ENCODE assay signal across 11 cellular contexts in genomic region chr19:30406220-30406944, GRCh38. TPM values are rescaled to one million over a fixed set of nuclear protein-coding genes. Genes with fewer than 3 reads are reported as not detected.
DNase-seq lines count a peak whose midpoint lies in the region; ATAC-seq and TF ChIP-seq lines count a peak whose summit lies in the region.
"Had no signal": no experiment of that assay in that cellular context is flagged by ENCODE, and none has a peak within 500 bp of the region (broad histone marks: within the 10 kb centered on the region; RNA-seq: fewer than 3 reads in every experiment).

No MANE protein-coding gene starts in this region.

- peaks cover 3% of the 10 kb centered on the region for H3K27me3 Mint-ChIP-seq in brain

- peaks cover 6% of the 10 kb centered on the region for H3K36me3 Mint-ChIP-seq in brain
- H3K36me3 Mint-ChIP-seq: CD4-positive, CD25-positive, alpha-beta regulatory T cell had no signal

- ATAC-seq in right lobe of liver (peak in 3 of 4 donors; percentile 60 to 78 (median 65)), HG02884 (IDR thresholded peaks at IDR 0.05; ENCODE audit: unreplicated experiment) (no peak), HG03432 (IDR thresholded peaks at IDR 0.05; ENCODE audit: unreplicated experiment) (no peak)

- H3K4me3 ChIP-seq in A673 (ENCODE audit: low read depth, low read length, poor library complexity, severe bottlenecking) (no peak overlapping the region), right lobe of liver (no peak overlapping the region), osteoblast (ENCODE audit: insufficient read depth, low read length) (no peak overlapping the region)
- H3K4me3 ChIP-seq: sigmoid colon had no signal

- POLR2A ChIA-PET in A673 (lab: Charles Lee; ENCODE audit: low non-redundant PET): no interaction called here

- H3K9me3 ChIP-seq in A673 (ENCODE audit: low read depth, low read length, poor library complexity, severe bottlenecking) (no peaks in the 10 kb centered on the region), right lobe of liver (no peaks in the 10 kb centered on the region), osteoblast (ENCODE audit: low read depth, low read length) (peaks cover 3% of the 10 kb centered on the region)
- H3K9me3 ChIP-seq: sigmoid colon had no signal

- H3K4me3 Mint-ChIP-seq in brain: no peak overlapping the region
- H3K4me3 Mint-ChIP-seq: CD4-positive, CD25-positive, alpha-beta regulatory T cell had no signal

- H3K27ac ChIP-seq in A673 (ENCODE audit: low read depth, low read length, poor library complexity, severe bottlenecking) (no peak overlapping the region), right lobe of liver (no peak overlapping the region), osteoblast (ENCODE audit: low read depth, low read length) (no peak overlapping the region)
- H3K27ac ChIP-seq: sigmoid colon had no signal

- H3K79me2 ChIP-seq in osteoblast (ENCODE audit: insufficient read depth, low read length): no peaks in the 10 kb centered on the region

- H3K27ac Mint-ChIP-seq in brain: peak overlapping the region in 1 of 5 experiments; percentile 26
- H3K27ac Mint-ChIP-seq: CD4-positive, CD25-positive, alpha-beta regulatory T cell had no signal

- H3K27me3 ChIP-seq in A673 (replicated peaks; ENCODE audit: insufficient read depth, low read depth, low read length, poor library complexity) (peaks cover 4% of the 10 kb centered on the region), right lobe of liver (peaks cover 0 to 4% of the 10 kb centered on the region in 2 donors), osteoblast (ENCODE audit: insufficient read depth, low read length) (no peaks in the 10 kb centered on the region)
- H3K27me3 ChIP-seq: sigmoid colon had no signal

- H3K36me3 ChIP-seq in A673 (ENCODE audit: insufficient read depth, low read length, poor library complexity, severe bottlenecking): no peaks in the 10 kb centered on the region
- H3K36me3 ChIP-seq in right lobe of liver: no peaks in the 10 kb centered on the region
- no peaks in the 10 kb centered on the region for H3K36me3 ChIP-seq in osteoblast (ENCODE audit: insufficient read depth, low read length)
- H3K36me3 ChIP-seq: sigmoid colon had no signal

- TF ChIP-seq CTCF in A673 (conservative IDR thresholded peaks at IDR 0.05; ENCODE audit: low read depth, low read length) (peak; percentile 45), brain (conservative IDR thresholded peaks at IDR 0.05) (peak; percentile 35 to 39), right lobe of liver (IDR thresholded peaks at IDR 0.05) (peak in 2 of 4 donors; percentile 22 to 40), osteoblast (IDR thresholded peaks at IDR 0.05; ENCODE audit: extremely low read depth, low read depth, low read length) (no peak)

- H4K20me1 ChIP-seq in osteoblast (ENCODE audit: insufficient read depth, low read length): no peaks in the 10 kb centered on the region

- no peak overlapping the region for H3K4me2 ChIP-seq in osteoblast (ENCODE audit: insufficient read depth, low read length)

- H3K9me3 Mint-ChIP-seq in brain: peaks cover 0 to 1% (median 0%) of the 10 kb centered on the region in 5 experiments

- intact Hi-C loops in A673 (cut with micrococcal nuclease; ENCODE audit: unreplicated experiment) (loop anchor here (5.0 kb wide), 1 partner anchor 179 kb away; no protein-coding TSS in a partner anchor), right lobe of liver (cut with DNase I) (no loop called here)

- DNase-seq in A673 (ENCODE audit: low spot score) (peak; percentile 12), HT-29 (ENCODE audit: low spot score) (peak; percentile 57), right lobe of liver (no peak), A172 (ENCODE audit: low spot score) (no peak), osteoblast (ENCODE audit: insufficient read length, low spot score, missing footprints) (no peak)
- DNase-seq: CD4-positive, CD25-positive, alpha-beta regulatory T cell; sigmoid colon had no signal

- CTCF ChIA-PET in A673 (lab: Charles Lee): no interaction called here

- H2AFZ ChIP-seq in osteoblast (ENCODE audit: low read length): no peak overlapping the region

- H3K4me1 ChIP-seq in A673 (ENCODE audit: insufficient read depth, low read length, poor library complexity, severe bottlenecking) (no peaks in the 10 kb centered on the region), right lobe of liver (no peaks in the 10 kb centered on the region), osteoblast (ENCODE audit: insufficient read depth, low read length) (no peaks in the 10 kb centered on the region)
- H3K4me1 ChIP-seq: sigmoid colon had no signal

- no TSS peak for BruUV-seq in A673 (replicated peaks; lab: Mats Ljungman, UMichigan)

- WGBS in right lobe of liver (ENCODE audit: insufficient coverage, low coverage, low lambda C conversion rate, missing lambda C conversion rate): 40% methylated on average over 12 of the region's 12 CpGs

- TF ChIP-seq POLR2A in right lobe of liver (IDR thresholded peaks at IDR 0.05): no peak

- H3K4me1 Mint-ChIP-seq in brain: peaks cover 33% of the 10 kb centered on the region
- H3K4me1 Mint-ChIP-seq: CD4-positive, CD25-positive, alpha-beta regulatory T cell had no signal

RNA-seq across cellular contexts. Expression of gene ZNF536, which starts 34.2 kb away (rescaled TPM):
- 2.9 and 3.5 TPM in 2 replicates for total RNA-seq in A673 (2021)
- total RNA-seq in HT-29 (2014; rRNA removed; shearing (Covaris generic)): not detected in 2 replicates
- polyA plus RNA-seq in brain (ENCODE audit: insufficient read depth, low read depth, low replicate concordance): 36.2 TPM
- total RNA-seq in right lobe of liver: under 1 TPM in 1 of 6 experiments, not detected in 5; 0.25 TPM
- total RNA-seq in A172 (2014; rRNA removed; shearing (Covaris generic)): not detected in 2 replicates
- not detected in 2 replicates for total RNA-seq in osteoblast
- total RNA-seq: NCI-H460 had no signal

Comparison
In these comparisons a context has a peak if more than half of its experiments do, and no peak if none do; other contexts are left out.
1. DNase-seq: peak in A673 (single experiment) and HT-29 (single experiment); none in right lobe of liver (0 of 3), A172 (single experiment) and osteoblast (single experiment).
2. ATAC-seq: peak in right lobe of liver (3 of 4); none in HG02884 (single experiment) and HG03432 (single experiment).